1 cellular context compared by ENCODE assay signal in the genomic region with DNA sequence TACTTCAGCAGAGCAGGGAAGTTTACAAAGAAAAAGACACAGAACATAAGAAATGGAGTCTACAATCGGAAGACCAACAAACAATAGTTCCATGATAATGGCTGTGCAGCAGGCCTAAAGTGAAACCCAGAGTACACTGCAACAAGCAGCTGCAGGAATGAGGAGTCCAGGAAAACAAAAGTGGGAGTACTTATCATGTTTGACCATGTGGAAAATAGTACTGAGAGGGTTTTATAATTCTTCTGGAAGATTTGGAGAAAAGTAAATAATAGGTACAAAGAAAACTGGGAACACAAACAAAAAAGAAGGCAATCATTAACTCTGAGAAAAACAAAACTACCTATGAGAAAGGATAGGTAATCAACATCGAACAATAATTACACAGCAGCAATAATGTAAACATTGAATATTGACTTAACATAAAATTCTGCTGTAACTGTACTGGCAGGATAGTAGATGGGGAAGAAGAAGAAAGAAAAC.
TF ChIP-seq lines count a peak whose summit lies in the region.

No MANE protein-coding gene starts in this region.

TF ChIP-seq in liver, 16 proteins besides CTCF, POLR2A, EP300 and RAD21 (continued from another document):
- TF ChIP-seq, protein P1, sequence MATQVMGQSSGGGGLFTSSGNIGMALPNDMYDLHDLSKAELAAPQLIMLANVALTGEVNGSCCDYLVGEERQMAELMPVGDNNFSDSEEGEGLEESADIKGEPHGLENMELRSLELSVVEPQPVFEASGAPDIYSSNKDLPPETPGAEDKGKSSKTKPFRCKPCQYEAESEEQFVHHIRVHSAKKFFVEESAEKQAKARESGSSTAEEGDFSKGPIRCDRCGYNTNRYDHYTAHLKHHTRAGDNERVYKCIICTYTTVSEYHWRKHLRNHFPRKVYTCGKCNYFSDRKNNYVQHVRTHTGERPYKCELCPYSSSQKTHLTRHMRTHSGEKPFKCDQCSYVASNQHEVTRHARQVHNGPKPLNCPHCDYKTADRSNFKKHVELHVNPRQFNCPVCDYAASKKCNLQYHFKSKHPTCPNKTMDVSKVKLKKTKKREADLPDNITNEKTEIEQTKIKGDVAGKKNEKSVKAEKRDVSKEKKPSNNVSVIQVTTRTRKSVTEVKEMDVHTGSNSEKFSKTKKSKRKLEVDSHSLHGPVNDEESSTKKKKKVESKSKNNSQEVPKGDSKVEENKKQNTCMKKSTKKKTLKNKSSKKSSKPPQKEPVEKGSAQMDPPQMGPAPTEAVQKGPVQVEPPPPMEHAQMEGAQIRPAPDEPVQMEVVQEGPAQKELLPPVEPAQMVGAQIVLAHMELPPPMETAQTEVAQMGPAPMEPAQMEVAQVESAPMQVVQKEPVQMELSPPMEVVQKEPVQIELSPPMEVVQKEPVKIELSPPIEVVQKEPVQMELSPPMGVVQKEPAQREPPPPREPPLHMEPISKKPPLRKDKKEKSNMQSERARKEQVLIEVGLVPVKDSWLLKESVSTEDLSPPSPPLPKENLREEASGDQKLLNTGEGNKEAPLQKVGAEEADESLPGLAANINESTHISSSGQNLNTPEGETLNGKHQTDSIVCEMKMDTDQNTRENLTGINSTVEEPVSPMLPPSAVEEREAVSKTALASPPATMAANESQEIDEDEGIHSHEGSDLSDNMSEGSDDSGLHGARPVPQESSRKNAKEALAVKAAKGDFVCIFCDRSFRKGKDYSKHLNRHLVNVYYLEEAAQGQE (IDR thresholded peaks at IDR 0.05), result no peak
- TF ChIP-seq TAF1 (conservative IDR thresholded peaks at IDR 0.05) (no peak), YY1 (IDR thresholded peaks at IDR 0.05) (peak; percentile 52), HNF4A (conservative IDR thresholded peaks at IDR 0.05) (peak in 1 of 2 donors; percentile 41), HNF4G (IDR thresholded peaks at IDR 0.05) (no peak)
- TF ChIP-seq, protein P2, sequence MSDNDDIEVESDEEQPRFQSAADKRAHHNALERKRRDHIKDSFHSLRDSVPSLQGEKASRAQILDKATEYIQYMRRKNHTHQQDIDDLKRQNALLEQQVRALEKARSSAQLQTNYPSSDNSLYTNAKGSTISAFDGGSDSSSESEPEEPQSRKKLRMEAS (IDR thresholded peaks at IDR 0.05), result no peak
